In the genomic region with DNA sequence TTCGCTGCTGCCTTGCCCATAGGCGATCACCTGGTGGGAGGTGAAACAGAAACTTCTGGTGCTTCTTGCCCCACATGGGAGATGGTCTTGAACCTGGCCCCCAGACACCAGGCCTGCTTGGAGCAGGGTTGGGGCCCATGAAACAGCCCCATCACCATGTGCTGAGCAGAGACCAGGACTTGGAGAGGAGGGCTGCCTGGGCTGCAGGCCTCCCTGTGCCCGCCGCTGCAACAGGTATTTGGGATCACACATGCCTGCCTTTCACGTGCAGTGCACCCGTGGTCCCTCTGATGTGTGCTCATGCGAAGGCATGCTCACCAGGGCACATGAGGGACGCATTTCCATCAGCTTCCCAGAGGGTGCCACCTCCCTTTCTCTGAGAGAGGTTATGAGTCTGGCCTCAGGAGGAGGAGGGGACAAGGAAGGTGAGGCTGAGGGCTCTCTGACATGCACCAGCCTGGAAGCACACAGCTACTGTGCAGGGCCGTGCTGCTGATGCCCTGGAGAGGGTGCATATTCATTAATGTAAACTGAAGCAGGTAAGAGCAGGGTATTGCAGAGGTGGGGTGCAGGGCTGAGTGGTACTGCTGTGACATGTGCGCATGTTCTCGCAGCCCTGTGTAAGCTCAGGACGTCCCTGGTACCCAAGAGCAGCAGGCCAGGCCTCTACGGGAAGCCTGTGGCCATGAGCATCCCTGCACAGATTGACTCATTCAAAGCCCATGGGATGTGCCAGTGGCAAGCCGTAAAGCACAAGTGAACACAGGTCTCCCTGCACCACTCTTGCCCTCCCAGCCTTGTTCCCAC, we compare ENCODE assay signal across 22 cellular contexts. TPM values are rescaled to one million over a fixed set of nuclear protein-coding genes. Genes with fewer than 3 reads are reported as not detected.
DNase-seq lines count a peak whose midpoint lies in the region; ATAC-seq and TF ChIP-seq lines count a peak whose summit lies in the region.
"Had no signal": no experiment of that assay in that cellular context is flagged by ENCODE, and none has a peak within 500 bp of the region (broad histone marks: within the 10 kb centered on the region; RNA-seq: fewer than 3 reads in every experiment).

No MANE protein-coding gene starts in this region.

- H3K27me3 Mint-ChIP-seq in activated naive CD4-positive, alpha-beta T cell treated with anti-CD3 and anti-CD28 coated beads, Interleukin-2, amount 10 ng/mL, durations not matched to agents 7 days and 5 days: no peaks in the 10 kb centered on the region
- H3K27me3 Mint-ChIP-seq in stimulated activated memory B cell treated with anti-CD40 and anti-IgM and Interleukin-4, amounts not matched to agents 10 μg/mL and 1 μg/mL and 100 μg/mL, for 72 hours: no peaks in the 10 kb centered on the region
- H3K27me3 Mint-ChIP-seq: CD8-positive, alpha-beta memory T cell had no signal

- no peaks in the 10 kb centered on the region for H3K4me1 ChIP-seq in suprapubic skin

- TF ChIP-seq EP300 in suprapubic skin (IDR thresholded peaks at IDR 0.05): no peak

- H3K36me3 ChIP-seq in suprapubic skin: peaks cover 6% of the 10 kb centered on the region

- no peaks in the 10 kb centered on the region for H3K9me3 Mint-ChIP-seq in activated naive CD4-positive, alpha-beta T cell treated with anti-CD3 and anti-CD28 coated beads, Interleukin-2, amount 10 ng/mL, durations not matched to agents 7 days and 5 days
- no peaks in the 10 kb centered on the region for H3K9me3 Mint-ChIP-seq in stimulated activated memory B cell treated with anti-CD40 and anti-IgM and Interleukin-4, amounts not matched to agents 10 μg/mL and 1 μg/mL and 100 μg/mL, for 72 hours
- H3K9me3 Mint-ChIP-seq: CD8-positive, alpha-beta memory T cell had no signal

- no peak overlapping the region for H3K4me3 ChIP-seq in NB4 (ENCODE audit: low read depth, low read length)
- H3K4me3 ChIP-seq in suprapubic skin: no peak overlapping the region
- H3K4me3 ChIP-seq: BLaER1, PC-9, SK-N-MC had no signal

- H3K27ac ChIP-seq in suprapubic skin: no peak overlapping the region
- H3K27ac ChIP-seq: BLaER1, KMS-11, PC-9, SK-N-MC had no signal

- TF ChIP-seq POLR2A in NB4 (IDR thresholded peaks at IDR 0.05; ENCODE audit: extremely low read depth, insufficient read length): no peak
- TF ChIP-seq POLR2A in suprapubic skin (IDR thresholded peaks at IDR 0.05): no peak

- no peak overlapping the region for H3K27ac Mint-ChIP-seq in activated naive CD4-positive, alpha-beta T cell treated with anti-CD3 and anti-CD28 coated beads, Interleukin-2, amount 10 ng/mL, durations not matched to agents 7 days and 5 days
- no peak overlapping the region for H3K27ac Mint-ChIP-seq in stimulated activated memory B cell treated with anti-CD40 and anti-IgM and Interleukin-4, amounts not matched to agents 10 μg/mL and 1 μg/mL and 100 μg/mL, for 72 hours

- intact Hi-C loops in cardiac septum (cut with DNase I): no loop called here

- 62% methylated on average over 11 of the region's 14 CpGs for WGBS in suprapubic skin

- DNase-seq in activated naive CD4-positive, alpha-beta T cell treated with anti-CD3 and anti-CD28 coated beads, Interleukin-2, amount 10 ng/mL, durations not matched to agents 7 days and 5 days: peak; percentile 19
- no peak for DNase-seq in activated naive CD4-positive, alpha-beta T cell treated with Interleukin-2 at 50 U/mL for 16 hours
- peak; percentile 30 for DNase-seq in NB4 (ENCODE audit: low read depth)
- peak; percentile 51 for DNase-seq in islet precursor cell
- no peak for DNase-seq in suprapubic skin (ENCODE audit: low spot score in 2 of 2)
- DNase-seq in cardiac septum (ENCODE audit: low spot score): no peak
- DNase-seq: CD8-positive, alpha-beta memory T cell; DMS79; NCI-H1105 treated with DMSO at 0.1 percent for 48 hours; NCI-H187; NCI-H2171 treated with DMSO at 0.1 percent for 48 hours; NCI-H446 treated with DMSO at 0.1 percent for 48 hours; NCI-H748 treated with DMSO at 0.1 percent for 48 hours; PC-9 had no signal

- no peak overlapping the region for H3K4me3 Mint-ChIP-seq in activated naive CD4-positive, alpha-beta T cell treated with anti-CD3 and anti-CD28 coated beads, Interleukin-2, amount 10 ng/mL, durations not matched to agents 7 days and 5 days
- H3K4me3 Mint-ChIP-seq in stimulated activated memory B cell treated with anti-CD40 and anti-IgM and Interleukin-4, amounts not matched to agents 10 μg/mL and 1 μg/mL and 100 μg/mL, for 72 hours: no peak overlapping the region
- H3K4me3 Mint-ChIP-seq: CD8-positive, alpha-beta memory T cell had no signal

- H3K9me3 ChIP-seq in suprapubic skin: no peaks in the 10 kb centered on the region
- H3K9me3 ChIP-seq: BLaER1 had no signal

- no peaks in the 10 kb centered on the region for H3K36me3 Mint-ChIP-seq in activated naive CD4-positive, alpha-beta T cell treated with anti-CD3 and anti-CD28 coated beads, Interleukin-2, amount 10 ng/mL, durations not matched to agents 7 days and 5 days
- H3K36me3 Mint-ChIP-seq in stimulated activated memory B cell treated with anti-CD40 and anti-IgM and Interleukin-4, amounts not matched to agents 10 μg/mL and 1 μg/mL and 100 μg/mL, for 72 hours: peaks cover 14% of the 10 kb centered on the region

- no peaks in the 10 kb centered on the region for H3K4me1 Mint-ChIP-seq in activated naive CD4-positive, alpha-beta T cell treated with anti-CD3 and anti-CD28 coated beads, Interleukin-2, amount 10 ng/mL, durations not matched to agents 7 days and 5 days
- peaks cover 18% of the 10 kb centered on the region for H3K4me1 Mint-ChIP-seq in stimulated activated memory B cell treated with anti-CD40 and anti-IgM and Interleukin-4, amounts not matched to agents 10 μg/mL and 1 μg/mL and 100 μg/mL, for 72 hours
- H3K4me1 Mint-ChIP-seq: CD8-positive, alpha-beta memory T cell had no signal

- peak; percentile 6 for ATAC-seq in stimulated activated memory B cell treated with anti-CD40 and anti-IgM and Interleukin-4, amounts not matched to agents 10 μg/mL and 1 μg/mL and 100 μg/mL, for 72 hours
- ATAC-seq in GM21576 (IDR thresholded peaks at IDR 0.05; ENCODE audit: unreplicated experiment): no peak
- ATAC-seq: HCT116 had no signal

- no peaks in the 10 kb centered on the region for H3K27me3 ChIP-seq in suprapubic skin
- H3K27me3 ChIP-seq: BLaER1 had no signal

- CTCF ChIA-PET in activated naive CD4-positive, alpha-beta T cell treated with anti-CD3 and anti-CD28 coated beads, Interleukin-2, amount 10 ng/mL, durations not matched to agents 7 days and 5 days (lab: Charles Lee): no interaction called here

- TF ChIP-seq CTCF in NB4 (IDR thresholded peaks at IDR 0.05; ENCODE audit: low read depth, low read length) (no peak), suprapubic skin (IDR thresholded peaks at IDR 0.05) (no peak)

RNA-seq across cellular contexts. Expression of gene OXER1, which starts 4.2 kb away (rescaled TPM):
- 1 to 10 TPM in 3 of 4 donors, under 1 TPM in 1; 0.76 to 3.9 (median 2.1) TPM for total RNA-seq in suprapubic skin
- 0.94 TPM for total RNA-seq in cardiac septum
- total RNA-seq: A172, MCF 10A, PC-9 had no signal

RNA-seq across cellular contexts. Expression of gene HAAO, which starts 24.3 kb away (rescaled TPM):
- 1 to 10 TPM; 3.9 to 6.6 (median 4.3) TPM for total RNA-seq in suprapubic skin
- total RNA-seq in cardiac septum: 2.5 TPM
- total RNA-seq: A172, MCF 10A, PC-9 had no signal

Comparison
In these comparisons a context has a peak if more than half of its experiments do, and no peak if none do; other contexts are left out.
1. DNase-seq: peak in activated naive CD4-positive, alpha-beta T cell treated with anti-CD3 and anti-CD28 coated beads, Interleukin-2, amount 10 ng/mL, durations not matched to agents 7 days and 5 days (single experiment), NB4 (single experiment) and islet precursor cell (single experiment); none in activated naive CD4-positive, alpha-beta T cell treated with Interleukin-2 at 50 U/mL for 16 hours (single experiment), suprapubic skin (0 of 2) and cardiac septum (single experiment).